20 cellular contexts compared by ENCODE assay signal in genomic region chr11:30351061-30351460, GRCh38.
"Had no signal": no experiment of that assay in that cellular context is flagged by ENCODE, and none has a peak within 500 bp of the region (broad histone marks: within the 10 kb centered on the region; RNA-seq: fewer than 3 reads in every experiment).

No MANE protein-coding gene starts in this region.

- H3K4me2 ChIP-seq: KMS-11 had no signal

- DNase-seq: Kasumi-1, MM.1S, NCI-H1092 treated with DMSO at 0.1 percent for 48 hours, NCI-H1436, NCI-H1930, NCI-H2081, NCI-H2107, NCI-H2171 treated with DMSO at 0.1 percent for 48 hours, NCI-H2227 treated with DMSO at 0.1 percent for 48 hours, NCI-H524, NCI-H526 treated with DMSO at 0.1 percent for 48 hours, NCI-H774, Right ventricle myocardium superior, RPMI8226, SIG-M5 had no signal

- H3K9me3 ChIP-seq: SJSA1 had no signal

- ATAC-seq: K562 had no signal

- H3K27me3 ChIP-seq: SJSA1 had no signal

- H3K9ac ChIP-seq: KMS-11 had no signal

- FAIRE-seq: K562, RCC 7860 had no signal

- H3K4me3 ChIP-seq: K562, SJSA1, SK-N-MC had no signal

- H3K4me1 ChIP-seq: SJSA1 had no signal

- H3K36me3 ChIP-seq: SJSA1 had no signal

- H3K27ac ChIP-seq: KMS-11, SJSA1, SK-N-MC had no signal
